Comparison of ENCODE assay signal across 2 cellular contexts in genomic region chr16:10950393-10950792, GRCh38.
TF ChIP-seq lines count a peak whose summit lies in the region.

No MANE protein-coding gene starts in this region.

TF ChIP-seq in SK-N-SH treated with all-trans-retinoic acid at 6 μM for 48 hours, 23 proteins besides CTCF, POLR2A, EP300 and RAD21 (continued from another document):
- TF ChIP-seq, protein P1, sequence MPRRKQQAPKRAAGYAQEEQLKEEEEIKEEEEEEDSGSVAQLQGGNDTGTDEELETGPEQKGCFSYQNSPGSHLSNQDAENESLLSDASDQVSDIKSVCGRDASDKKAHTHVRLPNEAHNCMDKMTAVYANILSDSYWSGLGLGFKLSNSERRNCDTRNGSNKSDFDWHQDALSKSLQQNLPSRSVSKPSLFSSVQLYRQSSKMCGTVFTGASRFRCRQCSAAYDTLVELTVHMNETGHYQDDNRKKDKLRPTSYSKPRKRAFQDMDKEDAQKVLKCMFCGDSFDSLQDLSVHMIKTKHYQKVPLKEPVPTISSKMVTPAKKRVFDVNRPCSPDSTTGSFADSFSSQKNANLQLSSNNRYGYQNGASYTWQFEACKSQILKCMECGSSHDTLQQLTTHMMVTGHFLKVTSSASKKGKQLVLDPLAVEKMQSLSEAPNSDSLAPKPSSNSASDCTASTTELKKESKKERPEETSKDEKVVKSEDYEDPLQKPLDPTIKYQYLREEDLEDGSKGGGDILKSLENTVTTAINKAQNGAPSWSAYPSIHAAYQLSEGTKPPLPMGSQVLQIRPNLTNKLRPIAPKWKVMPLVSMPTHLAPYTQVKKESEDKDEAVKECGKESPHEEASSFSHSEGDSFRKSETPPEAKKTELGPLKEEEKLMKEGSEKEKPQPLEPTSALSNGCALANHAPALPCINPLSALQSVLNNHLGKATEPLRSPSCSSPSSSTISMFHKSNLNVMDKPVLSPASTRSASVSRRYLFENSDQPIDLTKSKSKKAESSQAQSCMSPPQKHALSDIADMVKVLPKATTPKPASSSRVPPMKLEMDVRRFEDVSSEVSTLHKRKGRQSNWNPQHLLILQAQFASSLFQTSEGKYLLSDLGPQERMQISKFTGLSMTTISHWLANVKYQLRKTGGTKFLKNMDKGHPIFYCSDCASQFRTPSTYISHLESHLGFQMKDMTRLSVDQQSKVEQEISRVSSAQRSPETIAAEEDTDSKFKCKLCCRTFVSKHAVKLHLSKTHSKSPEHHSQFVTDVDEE (CRISPR knock-in tag; IDR thresholded peaks at IDR 0.05): no peak
- TF ChIP-seq ARNTL (CRISPR knock-in tag; IDR thresholded peaks at IDR 0.05; ENCODE audit: borderline replicate concordance, low read depth) (no peak), CSRNP3 (CRISPR knock-in tag; IDR thresholded peaks at IDR 0.05) (no peak), ISL1 (CRISPR knock-in tag; IDR thresholded peaks at IDR 0.05) (no peak), ZFP3 (CRISPR knock-in tag; IDR thresholded peaks at IDR 0.05) (no peak), BACH2 (CRISPR knock-in tag; IDR thresholded peaks at IDR 0.05; ENCODE audit: borderline replicate concordance) (no peak), ESRRG (CRISPR knock-in tag; IDR thresholded peaks at IDR 0.05) (no peak), ZFP30 (CRISPR knock-in tag; IDR thresholded peaks at IDR 0.05) (no peak), SNAI2 (CRISPR knock-in tag; IDR thresholded peaks at IDR 0.05) (no peak), OSR1 (CRISPR knock-in tag; IDR thresholded peaks at IDR 0.05) (no peak), ZNF8 (CRISPR knock-in tag; IDR thresholded peaks at IDR 0.05) (no peak)
- TF ChIP-seq, protein P2, sequence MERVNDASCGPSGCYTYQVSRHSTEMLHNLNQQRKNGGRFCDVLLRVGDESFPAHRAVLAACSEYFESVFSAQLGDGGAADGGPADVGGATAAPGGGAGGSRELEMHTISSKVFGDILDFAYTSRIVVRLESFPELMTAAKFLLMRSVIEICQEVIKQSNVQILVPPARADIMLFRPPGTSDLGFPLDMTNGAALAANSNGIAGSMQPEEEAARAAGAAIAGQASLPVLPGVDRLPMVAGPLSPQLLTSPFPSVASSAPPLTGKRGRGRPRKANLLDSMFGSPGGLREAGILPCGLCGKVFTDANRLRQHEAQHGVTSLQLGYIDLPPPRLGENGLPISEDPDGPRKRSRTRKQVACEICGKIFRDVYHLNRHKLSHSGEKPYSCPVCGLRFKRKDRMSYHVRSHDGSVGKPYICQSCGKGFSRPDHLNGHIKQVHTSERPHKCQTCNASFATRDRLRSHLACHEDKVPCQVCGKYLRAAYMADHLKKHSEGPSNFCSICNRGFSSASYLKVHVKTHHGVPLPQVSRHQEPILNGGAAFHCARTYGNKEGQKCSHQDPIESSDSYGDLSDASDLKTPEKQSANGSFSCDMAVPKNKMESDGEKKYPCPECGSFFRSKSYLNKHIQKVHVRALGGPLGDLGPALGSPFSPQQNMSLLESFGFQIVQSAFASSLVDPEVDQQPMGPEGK (CRISPR knock-in tag; IDR thresholded peaks at IDR 0.05; ENCODE audit: borderline replicate concordance): no peak
- TF ChIP-seq, protein P3, sequence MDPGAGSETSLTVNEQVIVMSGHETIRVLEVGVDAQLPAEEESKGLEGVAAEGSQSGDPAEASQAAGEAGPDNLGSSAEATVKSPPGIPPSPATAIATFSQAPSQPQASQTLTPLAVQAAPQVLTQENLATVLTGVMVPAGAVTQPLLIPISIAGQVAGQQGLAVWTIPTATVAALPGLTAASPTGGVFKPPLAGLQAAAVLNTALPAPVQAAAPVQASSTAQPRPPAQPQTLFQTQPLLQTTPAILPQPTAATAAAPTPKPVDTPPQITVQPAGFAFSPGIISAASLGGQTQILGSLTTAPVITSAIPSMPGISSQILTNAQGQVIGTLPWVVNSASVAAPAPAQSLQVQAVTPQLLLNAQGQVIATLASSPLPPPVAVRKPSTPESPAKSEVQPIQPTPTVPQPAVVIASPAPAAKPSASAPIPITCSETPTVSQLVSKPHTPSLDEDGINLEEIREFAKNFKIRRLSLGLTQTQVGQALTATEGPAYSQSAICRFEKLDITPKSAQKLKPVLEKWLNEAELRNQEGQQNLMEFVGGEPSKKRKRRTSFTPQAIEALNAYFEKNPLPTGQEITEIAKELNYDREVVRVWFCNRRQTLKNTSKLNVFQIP (CRISPR knock-in tag; IDR thresholded peaks at IDR 0.05; ENCODE audit: borderline replicate concordance, low read depth): no peak

TF ChIP-seq in SK-N-SH, 30 proteins besides CTCF, POLR2A, EP300 and RAD21 (continued from another document):
- TF ChIP-seq RCOR1 (IDR thresholded peaks at IDR 0.05; ENCODE audit: low read length) (no peak), TEAD4 (IDR thresholded peaks at IDR 0.05; ENCODE audit: borderline replicate concordance, insufficient read depth) (no peak)
- TF ChIP-seq, protein P4, sequence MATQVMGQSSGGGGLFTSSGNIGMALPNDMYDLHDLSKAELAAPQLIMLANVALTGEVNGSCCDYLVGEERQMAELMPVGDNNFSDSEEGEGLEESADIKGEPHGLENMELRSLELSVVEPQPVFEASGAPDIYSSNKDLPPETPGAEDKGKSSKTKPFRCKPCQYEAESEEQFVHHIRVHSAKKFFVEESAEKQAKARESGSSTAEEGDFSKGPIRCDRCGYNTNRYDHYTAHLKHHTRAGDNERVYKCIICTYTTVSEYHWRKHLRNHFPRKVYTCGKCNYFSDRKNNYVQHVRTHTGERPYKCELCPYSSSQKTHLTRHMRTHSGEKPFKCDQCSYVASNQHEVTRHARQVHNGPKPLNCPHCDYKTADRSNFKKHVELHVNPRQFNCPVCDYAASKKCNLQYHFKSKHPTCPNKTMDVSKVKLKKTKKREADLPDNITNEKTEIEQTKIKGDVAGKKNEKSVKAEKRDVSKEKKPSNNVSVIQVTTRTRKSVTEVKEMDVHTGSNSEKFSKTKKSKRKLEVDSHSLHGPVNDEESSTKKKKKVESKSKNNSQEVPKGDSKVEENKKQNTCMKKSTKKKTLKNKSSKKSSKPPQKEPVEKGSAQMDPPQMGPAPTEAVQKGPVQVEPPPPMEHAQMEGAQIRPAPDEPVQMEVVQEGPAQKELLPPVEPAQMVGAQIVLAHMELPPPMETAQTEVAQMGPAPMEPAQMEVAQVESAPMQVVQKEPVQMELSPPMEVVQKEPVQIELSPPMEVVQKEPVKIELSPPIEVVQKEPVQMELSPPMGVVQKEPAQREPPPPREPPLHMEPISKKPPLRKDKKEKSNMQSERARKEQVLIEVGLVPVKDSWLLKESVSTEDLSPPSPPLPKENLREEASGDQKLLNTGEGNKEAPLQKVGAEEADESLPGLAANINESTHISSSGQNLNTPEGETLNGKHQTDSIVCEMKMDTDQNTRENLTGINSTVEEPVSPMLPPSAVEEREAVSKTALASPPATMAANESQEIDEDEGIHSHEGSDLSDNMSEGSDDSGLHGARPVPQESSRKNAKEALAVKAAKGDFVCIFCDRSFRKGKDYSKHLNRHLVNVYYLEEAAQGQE (IDR thresholded peaks at IDR 0.05; ENCODE audit: low read depth, low read length): no peak
